Comparison of ENCODE assay signal across 9 cellular contexts in the genomic region with DNA sequence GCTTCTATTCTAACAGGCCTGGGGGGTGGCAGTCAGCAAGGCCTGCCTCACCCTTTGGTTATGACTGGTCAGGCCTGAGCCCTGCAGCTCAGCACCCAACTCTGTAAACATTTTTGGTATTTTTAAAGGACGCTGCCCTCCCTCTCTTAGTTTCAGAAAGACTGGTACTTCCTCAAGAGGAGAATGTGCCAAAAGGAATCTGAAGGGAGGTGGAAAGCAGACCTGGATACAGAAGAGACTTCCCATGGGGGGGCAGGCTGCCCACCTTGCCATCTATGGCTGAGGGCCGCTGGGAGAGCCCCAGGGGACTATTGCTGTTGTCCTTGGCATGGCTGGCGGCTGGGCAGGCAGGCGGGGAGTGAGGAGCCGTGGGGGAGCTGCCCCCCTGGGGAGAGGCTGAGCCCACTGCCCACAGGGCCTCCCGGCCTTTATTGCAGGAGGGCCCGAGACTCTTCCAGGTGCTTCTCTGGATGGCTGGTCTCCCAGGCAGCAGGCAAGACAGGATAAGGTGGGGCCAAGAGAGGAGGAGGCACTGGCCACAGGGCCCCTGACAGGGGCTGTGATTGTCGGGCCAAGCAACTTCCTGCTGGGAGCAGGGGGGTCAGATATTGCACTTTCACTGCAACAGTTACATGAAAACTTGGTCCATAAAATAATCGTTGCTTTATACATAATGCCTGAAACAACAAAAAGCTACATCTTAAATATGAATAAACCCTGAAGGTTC. TPM values are rescaled to one million over a fixed set of nuclear protein-coding genes. Genes with fewer than 3 reads are reported as not detected.
A peak's percentile ranks its signal among the peaks of the same experiment; 100 is the strongest.
DNase-seq lines count a peak whose midpoint lies in the region; ATAC-seq and TF ChIP-seq lines count a peak whose summit lies in the region.
"Had no signal": no experiment of that assay in that cellular context is flagged by ENCODE, and none has a peak within 500 bp of the region (broad histone marks: within the 10 kb centered on the region; RNA-seq: fewer than 3 reads in every experiment).

No MANE protein-coding gene starts in this region.

- no peak overlapping the region for H2AFZ ChIP-seq in GM23248

- 24% methylated on average over 2 of the region's 9 CpGs for WGBS in esophagus muscularis mucosa
- WGBS in ovary, 3 donors, result 21 to 37% (median 28%) methylated on average over 5 to 9 of the region's 9 CpGs
- WGBS in GM23248 (ENCODE audit: low coverage in 1 of 2, low lambda C conversion rate in 2 of 2, missing lambda C conversion rate in 2 of 2), 2 experiments, result 66 to 72% methylated on average over 9 of the region's 9 CpGs

- no peak for TF ChIP-seq EP300 in esophagus muscularis mucosa (IDR thresholded peaks at IDR 0.05)
- no peak for TF ChIP-seq EP300 in ovary (IDR thresholded peaks at IDR 0.05)

- peak overlapping the region; percentile 24 to 62 (median 52) for H3K4me3 Mint-ChIP-seq in CD4-positive, CD25-positive, alpha-beta regulatory T cell

- TF ChIP-seq POLR2A in Peyer's patch (IDR thresholded peaks at IDR 0.05) (no peak), esophagus muscularis mucosa (IDR thresholded peaks at IDR 0.05; ENCODE audit: low read depth) (no peak), ovary (IDR thresholded peaks at IDR 0.05) (no peak), GM18505 (IDR thresholded peaks at IDR 0.05; ENCODE audit: borderline replicate concordance, extremely low read depth, insufficient read depth, insufficient read length) (no peak)

- peak overlapping the region; percentile 23 for H3K27ac ChIP-seq in CD4-positive, CD25-positive, alpha-beta regulatory T cell (ENCODE audit: insufficient read depth, low read length, poor library complexity, severe bottlenecking)
- H3K27ac ChIP-seq in Peyer's patch (peak overlapping the region in 3 of 4 donors; percentile 25 to 57 (median 42)), esophagus muscularis mucosa (replicated peaks in 1 of 4) (peak overlapping the region; percentile 66 to 89 (median 80)), ovary (peak overlapping the region; percentile 61 to 88), GM23248 (no peak overlapping the region)

- no peaks in the 10 kb centered on the region for H4K20me1 ChIP-seq in GM23248 (ENCODE audit: insufficient read depth)

- TF ChIP-seq CTCF in Peyer's patch (IDR thresholded peaks at IDR 0.05) (no peak), esophagus muscularis mucosa (IDR thresholded peaks at IDR 0.05) (no peak), ovary (IDR thresholded peaks at IDR 0.05) (no peak)

- peaks cover 10% of the 10 kb centered on the region for H3K36me3 Mint-ChIP-seq in CD4-positive, CD25-positive, alpha-beta regulatory T cell

- no peaks in the 10 kb centered on the region for H3K9me2 ChIP-seq in GM23248 (ENCODE audit: insufficient read depth)

- ATAC-seq in CD4-positive, CD25-positive, alpha-beta regulatory T cell (ENCODE audit: low read depth in 2 of 2), result no peak
- ATAC-seq in HG02852 (IDR thresholded peaks at IDR 0.05; ENCODE audit: unreplicated experiment) (no peak), GM18505 (IDR thresholded peaks at IDR 0.05; ENCODE audit: unreplicated experiment) (no peak)

- no peak overlapping the region for H3K9ac ChIP-seq in GM23248

- no peak overlapping the region for H3K4me3 ChIP-seq in CD4-positive, CD25-positive, alpha-beta regulatory T cell (ENCODE audit: low read depth, low read length)
- H3K4me3 ChIP-seq in Peyer's patch (no peak overlapping the region), esophagus muscularis mucosa (peak overlapping the region in 1 of 4 donors; percentile 15), ovary (no peak overlapping the region), GM23248 (no peak overlapping the region)

- H3K27me3 ChIP-seq in CD4-positive, CD25-positive, alpha-beta regulatory T cell (ENCODE audit: control insufficient read depth, insufficient read depth, low read length), result no peaks in the 10 kb centered on the region
- H3K27me3 ChIP-seq in Peyer's patch (no peaks in the 10 kb centered on the region), esophagus muscularis mucosa (no peaks in the 10 kb centered on the region), ovary (no peaks in the 10 kb centered on the region), GM23248 (replicated peaks; ENCODE audit: insufficient read depth) (no peaks in the 10 kb centered on the region)

- peak overlapping the region; percentile 20 to 88 (median 67) for H3K27ac Mint-ChIP-seq in CD4-positive, CD25-positive, alpha-beta regulatory T cell

- in situ Hi-C loops in GM23248 (cut with MboI), result no loop called here

- peaks cover 40% of the 10 kb centered on the region for H3K79me2 ChIP-seq in GM23248 (ENCODE audit: insufficient read depth)

- H3K4me1 ChIP-seq in CD4-positive, CD25-positive, alpha-beta regulatory T cell (ENCODE audit: control insufficient read depth, insufficient read depth, low read length, poor library complexity, severe bottlenecking), result peaks cover 52% of the 10 kb centered on the region
- H3K4me1 ChIP-seq in Peyer's patch (peaks cover 10 to 56% (median 31%) of the 10 kb centered on the region in 4 donors), esophagus muscularis mucosa (peaks cover 54 to 64% (median 62%) of the 10 kb centered on the region in 4 donors), ovary (ENCODE audit: insufficient read depth) (peaks cover 31% of the 10 kb centered on the region), GM23248 (ENCODE audit: insufficient read depth) (peaks cover 11% of the 10 kb centered on the region; the same call in 1 of the 2 replicates)

- no peaks in the 10 kb centered on the region for H3K27me3 Mint-ChIP-seq in CD4-positive, CD25-positive, alpha-beta regulatory T cell

- no peaks in the 10 kb centered on the region for H3K9me3 ChIP-seq in CD4-positive, CD25-positive, alpha-beta regulatory T cell (ENCODE audit: control insufficient read depth in 2 of 2, low read length in 2 of 2)
- H3K9me3 ChIP-seq in Peyer's patch (no peaks in the 10 kb centered on the region), esophagus muscularis mucosa (no peaks in the 10 kb centered on the region), ovary (no peaks in the 10 kb centered on the region), GM23248 (ENCODE audit: low read depth) (no peaks in the 10 kb centered on the region)

- peaks cover 0 to 48% (median 15%) of the 10 kb centered on the region in 4 donors for H3K4me1 Mint-ChIP-seq in CD4-positive, CD25-positive, alpha-beta regulatory T cell

- H3K36me3 ChIP-seq in CD4-positive, CD25-positive, alpha-beta regulatory T cell (ENCODE audit: control insufficient read depth, insufficient read depth, low read length), result peaks cover 22% of the 10 kb centered on the region
- peaks cover 0 to 50% (median 0%) of the 10 kb centered on the region in 3 donors for H3K36me3 ChIP-seq in Peyer's patch
- peaks cover 14 to 56% (median 49%) of the 10 kb centered on the region in 4 donors for H3K36me3 ChIP-seq in esophagus muscularis mucosa
- H3K36me3 ChIP-seq in ovary, result no peaks in the 10 kb centered on the region
- no peaks in the 10 kb centered on the region for H3K36me3 ChIP-seq in GM23248 (ENCODE audit: low read depth)

- intact Hi-C loops in esophagus muscularis mucosa (cut with DNase I) (loop anchor here (5.0 kb wide), 1 partner anchor 253 kb away; no protein-coding TSS in a partner anchor), ovary (cut with DNase I) (loop anchor here in 3 of 4 donors (5.0 kb wide), 2 partner anchors 168 to 253 kb away; partner anchors contain the start of gene PITPNM2 (in 3 of the 3))

- no peak for DNase-seq in CD4-positive, CD25-positive, alpha-beta regulatory T cell
- no peak for DNase-seq in Peyer's patch
- no peak for DNase-seq in esophagus muscularis mucosa (ENCODE audit: extremely low spot score)
- DNase-seq in ovary, result peak in 2 of 5 donors; percentile 46 to 56
- no peak for DNase-seq in H4 (ENCODE audit: low spot score)
- no peak for DNase-seq in GM23248
- DNase-seq: cortex of kidney had no signal

- no peaks in the 10 kb centered on the region for H3F3A ChIP-seq in GM23248 (ENCODE audit: insufficient read depth)

- no peaks in the 10 kb centered on the region for H3K9me3 Mint-ChIP-seq in CD4-positive, CD25-positive, alpha-beta regulatory T cell

- no peak overlapping the region for H3K4me2 ChIP-seq in GM23248 (ENCODE audit: unreplicated experiment)

RNA-seq across cellular contexts. Expression of gene ARL6IP4, which starts 3.5 kb away (rescaled TPM):
- total RNA-seq in CD4-positive, CD25-positive, alpha-beta regulatory T cell, result 131 TPM
- polyA plus RNA-seq in CD4-positive, CD25-positive, alpha-beta regulatory T cell, result 100 to 1,000 TPM; 208 to 237 (median 223) TPM
- 100 to 1,000 TPM; 155 to 216 (median 180) TPM for total RNA-seq in Peyer's patch
- 100 to 1,000 TPM; 262 to 318 (median 288) TPM for total RNA-seq in esophagus muscularis mucosa
- 100 to 1,000 TPM; 158 to 216 (median 192) TPM for total RNA-seq in ovary
- polyA plus RNA-seq in ovary, result 100 to 1,000 TPM in 1 of 2 donors, 10 to 100 TPM in 1; 65.4 to 313 TPM
- 111 and 179 TPM in 2 replicates for total RNA-seq in H4 (2014; rRNA removed; shearing (Covaris generic))
- total RNA-seq in GM23248 (2014; rRNA removed; shearing (Covaris generic)), result 118 and 150 TPM in 2 replicates
- polyA plus RNA-seq in GM23248 (2016; fragmentation: Nextera tagmentation; extraction: Ambion mirVana), result 251 and 259 TPM in 2 replicates

RNA-seq across cellular contexts. Expression of gene OGFOD2, which starts 8.9 kb away (rescaled TPM):
- total RNA-seq in CD4-positive, CD25-positive, alpha-beta regulatory T cell, result 20.6 TPM
- 10 to 100 TPM; 12.5 to 17.4 (median 14.2) TPM for polyA plus RNA-seq in CD4-positive, CD25-positive, alpha-beta regulatory T cell
- total RNA-seq in Peyer's patch, result 10 to 100 TPM; 29.9 to 37.1 (median 31.4) TPM
- 10 to 100 TPM in 2 of 4 donors, 1 to 10 TPM in 2; 5.6 to 15.3 (median 8.6) TPM for total RNA-seq in esophagus muscularis mucosa
- 10 to 100 TPM; 10.6 to 17.6 (median 16.8) TPM for total RNA-seq in ovary
- polyA plus RNA-seq in ovary, result 10 to 100 TPM in 1 of 2 donors, 1 to 10 TPM in 1; 1.4 to 17.1 TPM
- 17.5 and 18.1 TPM in 2 replicates for total RNA-seq in H4 (2014; rRNA removed; shearing (Covaris generic))
- 11.9 and 28.3 TPM in 2 replicates for total RNA-seq in GM23248 (2014; rRNA removed; shearing (Covaris generic))
- 12.8 and 15.4 TPM in 2 replicates for polyA plus RNA-seq in GM23248 (2016; fragmentation: Nextera tagmentation; extraction: Ambion mirVana)

RNA-seq across cellular contexts. Expression of gene ABCB9, which starts 17.7 kb away (rescaled TPM):
- total RNA-seq in CD4-positive, CD25-positive, alpha-beta regulatory T cell, result 5.3 TPM
- under 1 TPM; 0.47 to 0.98 (median 0.83) TPM for polyA plus RNA-seq in CD4-positive, CD25-positive, alpha-beta regulatory T cell
- total RNA-seq in Peyer's patch (10 to 100 TPM in 3 of 4 donors, 1 to 10 TPM in 1; 8.8 to 29.7 (median 17.4) TPM), esophagus muscularis mucosa (1 to 10 TPM; 1.7 to 6.2 (median 4.2) TPM), ovary (10 to 100 TPM in 2 of 7 donors, 1 to 10 TPM in 5; 4.1 to 14.3 (median 6.9) TPM)
- polyA plus RNA-seq in ovary (1 to 10 TPM; 1.7 to 3.4 TPM), GM23248 (2016; fragmentation: Nextera tagmentation; extraction: Ambion mirVana) (2.2 and 4.4 TPM in 2 replicates)
- 6.5 and 19.3 TPM in 2 replicates for total RNA-seq in H4 (2014; rRNA removed; shearing (Covaris generic))
- 4.0 and 4.4 TPM in 2 replicates for total RNA-seq in GM23248 (2014; rRNA removed; shearing (Covaris generic))
